21 cellular contexts compared by ENCODE assay signal in the genomic region with DNA sequence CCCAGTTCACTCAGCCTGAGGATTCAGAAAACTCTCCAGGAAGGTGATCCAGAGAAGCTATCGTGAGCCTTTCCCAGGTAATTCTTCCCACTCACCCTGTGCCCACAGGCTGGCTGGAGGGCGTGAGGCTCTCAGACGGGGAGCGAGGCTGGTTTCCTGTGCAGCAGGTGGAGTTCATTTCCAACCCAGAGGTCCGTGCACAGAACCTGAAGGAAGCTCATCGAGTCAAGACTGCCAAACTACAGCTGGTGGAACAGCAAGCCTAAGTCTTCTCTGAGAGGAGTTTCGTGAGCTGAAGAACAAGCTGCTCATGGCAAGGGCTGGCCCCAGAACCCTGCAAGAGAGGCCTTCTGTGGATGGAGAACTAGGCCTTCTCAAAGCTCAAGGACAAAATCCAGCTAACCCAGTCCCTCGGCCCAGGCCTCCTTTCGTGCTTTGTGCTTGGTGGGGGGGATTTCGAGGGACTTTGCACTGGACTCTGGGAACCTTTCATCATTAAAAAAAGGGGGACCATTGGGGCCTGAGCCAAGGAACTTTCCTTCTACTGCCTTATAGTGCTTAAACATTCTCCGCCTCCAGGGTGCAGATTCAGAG. TPM values are rescaled to one million over a fixed set of nuclear protein-coding genes. Genes with fewer than 3 reads are reported as not detected.
A peak's percentile ranks its signal among the peaks of the same experiment; 100 is the strongest.
DNase-seq lines count a peak whose midpoint lies in the region; ATAC-seq and TF ChIP-seq lines count a peak whose summit lies in the region.
"Had no signal": no experiment of that assay in that cellular context is flagged by ENCODE, and none has a peak within 500 bp of the region (broad histone marks: within the 10 kb centered on the region; RNA-seq: fewer than 3 reads in every experiment).

No MANE protein-coding gene starts in this region.

- H3K36me3 Mint-ChIP-seq in CD14-positive monocyte (no peaks in the 10 kb centered on the region), H9 (ENCODE audit: insufficient read depth in 1 of 3, low read depth in 3 of 3) (peaks cover 18 to 41% (median 33%) of the 10 kb centered on the region in 3 experiments; a peak in 6 of 7 replicates), endodermal cell (ENCODE audit: low read depth) (peaks cover 37% of the 10 kb centered on the region)

- H4K91ac ChIP-seq in H9 (ENCODE audit: insufficient read length, low read depth, low read length): no peak overlapping the region

- H3K18ac ChIP-seq in H9 (ENCODE audit: insufficient read length, low read depth, low read length): no peak overlapping the region

- H3K4me1 Mint-ChIP-seq in CD14-positive monocyte: no peaks in the 10 kb centered on the region
- peaks cover 8 to 10% of the 10 kb centered on the region in 2 experiments for H3K4me1 Mint-ChIP-seq in H9
- H3K4me1 Mint-ChIP-seq in endodermal cell: peaks cover 8% of the 10 kb centered on the region
- H3K4me1 Mint-ChIP-seq: CD8-positive, alpha-beta memory T cell had no signal

- no peak overlapping the region for H3K14ac ChIP-seq in H9 (ENCODE audit: insufficient read depth, low read length)

- TF ChIP-seq CTCF in CD14-positive monocyte (IDR thresholded peaks at IDR 0.05): no peak
- no peak for TF ChIP-seq CTCF in H9 (conservative IDR thresholded peaks at IDR 0.05)
- no peak for TF ChIP-seq CTCF in endodermal cell (conservative IDR thresholded peaks at IDR 0.05)
- TF ChIP-seq CTCF in ascending aorta (IDR thresholded peaks at IDR 0.05): no peak

- H3K9me3 Mint-ChIP-seq in CD14-positive monocyte (peaks cover 0 to 6% (median 2%) of the 10 kb centered on the region in 7 donors), H9 (no peaks in the 10 kb centered on the region), endodermal cell (no peaks in the 10 kb centered on the region)
- H3K9me3 Mint-ChIP-seq: CD8-positive, alpha-beta memory T cell had no signal

- no peak overlapping the region for H2AFZ ChIP-seq in H9 (ENCODE audit: low read length)

- H2BK12ac ChIP-seq in H9 (ENCODE audit: insufficient read length, low read depth, low read length): no peak overlapping the region

- H3K27ac Mint-ChIP-seq in CD14-positive monocyte: peak overlapping the region in 1 of 7 donors; percentile 30
- H3K27ac Mint-ChIP-seq in H9: no peak overlapping the region
- H3K27ac Mint-ChIP-seq in endodermal cell: peak overlapping the region; percentile 15
- H3K27ac Mint-ChIP-seq: CD8-positive, alpha-beta memory T cell had no signal

- intact Hi-C loops in CD14-positive monocyte (cut with micrococcal nuclease): no loop called here
- intact Hi-C loops in posterior vena cava (cut with DNase I): no loop called here
- intact Hi-C loops in ascending aorta (cut with DNase I): no loop called here

- no peak overlapping the region for H3K56ac ChIP-seq in H9 (ENCODE audit: insufficient read length, low read depth, low read length)

- H3K27me3 Mint-ChIP-seq in CD14-positive monocyte (ENCODE audit: low read depth in 3 of 3) (peaks cover 0 to 1% (median 0%) of the 10 kb centered on the region in 3 donors), H9 (ENCODE audit: low read depth) (no peaks in the 10 kb centered on the region), endodermal cell (ENCODE audit: insufficient read depth) (no peaks in the 10 kb centered on the region)
- H3K27me3 Mint-ChIP-seq: CD4-positive, CD25-positive, alpha-beta regulatory T cell; CD8-positive, alpha-beta memory T cell had no signal

- DNase-seq in CD14-positive monocyte (ENCODE audit: low spot score) (peak; percentile 28), H9 (peak; percentile 7), endodermal cell (peak; percentile 24), posterior vena cava (ENCODE audit: low spot score) (peak; percentile 53), ascending aorta (ENCODE audit: low spot score in 2 of 2) (no peak)
- DNase-seq in effector CD8-positive, alpha-beta T cell (lab: John Stamatoyannopoulos, UW): no peak
- DNase-seq: C1 segment of cervical spinal cord; CD4-positive, CD25-positive, alpha-beta regulatory T cell; CD8-positive, alpha-beta memory T cell; DMS 273 treated with DMSO at 0.1 percent for 48 hours; DMS79; EL; GDM1; GOT3; HCEC 1CT had no signal

- H3K9ac ChIP-seq in H9 (ENCODE audit: extremely low read depth, insufficient read length, low read length): no peak overlapping the region
- H3K9ac ChIP-seq in endodermal cell (ENCODE audit: extremely low read depth, low read length, poor library complexity, severe bottlenecking): no peak overlapping the region

- H4K8ac ChIP-seq in H9 (replicated peaks; ENCODE audit: insufficient read length, low read depth, low read length): no peak overlapping the region

- H4K5ac ChIP-seq in H9 (ENCODE audit: insufficient read length, low read depth, low read length): no peak overlapping the region

- no peak overlapping the region for H2BK120ac ChIP-seq in H9 (ENCODE audit: low read depth, low read length, poor library complexity, severe bottlenecking)

- H3K23me2 ChIP-seq in H9 (ENCODE audit: insufficient read length, low read depth, low read length, poor library complexity, severe bottlenecking): no peaks in the 10 kb centered on the region

- no peak overlapping the region for H3T11ph ChIP-seq in H9 (ENCODE audit: low read length)

- H2AK5ac ChIP-seq in H9 (ENCODE audit: insufficient read length, low read length): no peak overlapping the region

- H2BK5ac ChIP-seq in H9 (ENCODE audit: insufficient read length, low read length): no peak overlapping the region

- peaks cover 6% of the 10 kb centered on the region; the same call in 1 of the 2 replicates for H3K4me1 ChIP-seq in H9 (ENCODE audit: insufficient read depth, low read length)
- no peaks in the 10 kb centered on the region for H3K4me1 ChIP-seq in endodermal cell (ENCODE audit: control insufficient read depth, insufficient read depth, low read length)
- no peaks in the 10 kb centered on the region for H3K4me1 ChIP-seq in ascending aorta

- H3K4me3 Mint-ChIP-seq in CD14-positive monocyte: no peak overlapping the region
- no peak overlapping the region for H3K4me3 Mint-ChIP-seq in H9
- no peak overlapping the region for H3K4me3 Mint-ChIP-seq in endodermal cell
- H3K4me3 Mint-ChIP-seq: CD4-positive, CD25-positive, alpha-beta regulatory T cell; CD8-positive, alpha-beta memory T cell had no signal

- H3K9me3 ChIP-seq in H9 (ENCODE audit: control insufficient read depth, low read depth, low read length) (no peaks in the 10 kb centered on the region), endodermal cell (ENCODE audit: control insufficient read depth, low read length) (no peaks in the 10 kb centered on the region), ascending aorta (no peaks in the 10 kb centered on the region)

- H3K4ac ChIP-seq in H9 (ENCODE audit: low read depth, low read length): no peak overlapping the region

- H3K23ac ChIP-seq in H9 (ENCODE audit: insufficient read length, low read depth, low read length): no peak overlapping the region

- ATAC-seq in GM21360 (IDR thresholded peaks at IDR 0.05; ENCODE audit: unreplicated experiment): no peak
- ATAC-seq in HG03108 (IDR thresholded peaks at IDR 0.05; ENCODE audit: unreplicated experiment): no peak
- ATAC-seq: GM12878 had no signal

- no peaks in the 10 kb centered on the region for H4K20me1 ChIP-seq in H9 (ENCODE audit: control insufficient read depth, insufficient read depth, insufficient read length)

- no peak overlapping the region for H2BK20ac ChIP-seq in H9 (ENCODE audit: low read depth, low read length, poor library complexity, severe bottlenecking)

- no peak overlapping the region for H3K4me2 ChIP-seq in H9 (ENCODE audit: insufficient read depth, insufficient read length, low read length)

- H3K36me3 ChIP-seq in endodermal cell (ENCODE audit: control insufficient read depth, insufficient read depth, low read length): peaks cover 32% of the 10 kb centered on the region
- H3K36me3 ChIP-seq in ascending aorta: peaks cover 4 to 27% of the 10 kb centered on the region in 2 donors

- H3K27me3 ChIP-seq in H9 (ENCODE audit: insufficient read depth, low read length) (no peaks in the 10 kb centered on the region), endodermal cell (ENCODE audit: control insufficient read depth, insufficient read depth, low read length, poor library complexity, severe bottlenecking) (no peaks in the 10 kb centered on the region), ascending aorta (no peaks in the 10 kb centered on the region)

- H2BK15ac ChIP-seq in H9 (ENCODE audit: low read depth, low read length): peak overlapping the region; percentile 3; the same call in 1 of the 2 replicates

- H3K79me2 ChIP-seq in H9 (ENCODE audit: insufficient read depth, low read length): no peaks in the 10 kb centered on the region

- H3K4me3 ChIP-seq in endodermal cell (ENCODE audit: low read length) (no peak overlapping the region), ascending aorta (no peak overlapping the region)
- H3K4me3 ChIP-seq: GM12878 had no signal

- WGBS in H9 (ENCODE audit: extremely low coverage, insufficient read length, low lambda C conversion rate): no CpG with 5 or more reads among the region's 11 CpGs
- WGBS in endodermal cell (ENCODE audit: insufficient coverage in 1 of 2, insufficient read length in 1 of 2), 2 experiments: 81 to 92% methylated on average over 4 to 11 of the region's 11 CpGs

- no peaks in the 10 kb centered on the region for H3K79me1 ChIP-seq in H9 (ENCODE audit: insufficient read depth, low read depth, low read length, poor library complexity, severe bottlenecking)

- H3K27ac ChIP-seq in H9 (ENCODE audit: insufficient read length, low read depth, low read length): no peak overlapping the region
- H3K27ac ChIP-seq in endodermal cell (ENCODE audit: low read depth, low read length): no peak overlapping the region
- no peak overlapping the region for H3K27ac ChIP-seq in ascending aorta

RNA-seq across cellular contexts. Expression of a gene that starts 23.6 kb away (rescaled TPM):
- polyA plus RNA-seq in CD14-positive monocyte: not detected
- not detected in 2 replicates for total RNA-seq in H9 (2021)
- total RNA-seq in endodermal cell: not detected
- not detected for polyA plus RNA-seq in endodermal cell (2013, experiment 1 of 2)
- not detected for polyA plus RNA-seq in endodermal cell (2013, experiment 2 of 2)
- not detected for total RNA-seq in posterior vena cava
- not detected for total RNA-seq in ascending aorta
- total RNA-seq: A172; A673; CD4-positive, CD25-positive, alpha-beta regulatory T cell; CD8-positive, alpha-beta memory T cell; GM12878 had no signal
- polyA plus RNA-seq: BJ; CD4-positive, CD25-positive, alpha-beta regulatory T cell; CD8-positive, alpha-beta memory T cell; GM12878 had no signal

RNA-seq across cellular contexts. Expression of a gene that starts 24.7 kb away (rescaled TPM):
- polyA plus RNA-seq in CD14-positive monocyte: under 1 TPM in 1 of 2 donors, not detected in 1; 0.04 TPM
- total RNA-seq in H9 (2021) (32.3 and 33.9 TPM in 2 replicates), endodermal cell (10 to 100 TPM; 22.8 to 43.1 TPM), posterior vena cava (1 to 10 TPM; 8.8 to 9.7 TPM), ascending aorta (3.5 TPM)
- polyA plus RNA-seq in endodermal cell (2013, experiment 1 of 2): 4.6 TPM
- 5.6 TPM for polyA plus RNA-seq in endodermal cell (2013, experiment 2 of 2)
- total RNA-seq: A172 had no signal

Comparison
In these comparisons a context has a peak if more than half of its experiments do, and no peak if none do; other contexts are left out.
1. DNase-seq: peak in CD14-positive monocyte (single experiment), H9 (single experiment), endodermal cell (single experiment) and posterior vena cava (single experiment); none in effector CD8-positive, alpha-beta T cell (single experiment) and ascending aorta (0 of 2).